8 cellular contexts compared by ENCODE assay signal in genomic region chr19:43700368-43701015, GRCh38. TPM values are rescaled to one million over a fixed set of nuclear protein-coding genes. Genes with fewer than 3 reads are reported as not detected.
DNase-seq lines count a peak whose midpoint lies in the region; ATAC-seq and TF ChIP-seq lines count a peak whose summit lies in the region.

No MANE protein-coding gene starts in this region.

- H3K4me1 Mint-ChIP-seq in IgD-negative memory B cell (peaks cover 10 to 17% (median 14%) of the 10 kb centered on the region in 3 donors), endothelial cell (ENCODE audit: unreplicated experiment) (peaks cover 8% of the 10 kb centered on the region)

- DNase-seq in AG09309 (ENCODE audit: low read depth) (peak; percentile 45), iris pigment epithelial cell (ENCODE audit: low read depth) (peak; percentile 85), substantia nigra (lab: John Stamatoyannopoulos, UW) (peak in 31 of 49 donors; percentile 4 to 62 (median 30)), endothelial cell (ENCODE audit: low spot score) (no peak), COR-L47 (lab: John Stamatoyannopoulos, UW) (no peak)

- peaks cover 22% of the 10 kb centered on the region for H3K27me3 Mint-ChIP-seq in IgD-negative memory B cell
- peaks cover 8% of the 10 kb centered on the region for H3K27me3 Mint-ChIP-seq in endothelial cell (ENCODE audit: unreplicated experiment)

- H3K27ac Mint-ChIP-seq in IgD-negative memory B cell (peak overlapping the region; percentile 25 to 91 (median 45)), endothelial cell (ENCODE audit: unreplicated experiment) (no peak overlapping the region)

- H3K4me3 ChIP-seq in AG09309 (ENCODE audit: control insufficient read depth, low read depth, low read length), result peak overlapping the region; percentile 3

- H3K9me3 Mint-ChIP-seq in IgD-negative memory B cell (peaks cover 0 to 9% (median 3%) of the 10 kb centered on the region in 3 donors), endothelial cell (ENCODE audit: unreplicated experiment) (no peaks in the 10 kb centered on the region)

- H3K27ac ChIP-seq in adipose tissue (ENCODE audit: low read depth, low read length), result peak overlapping the region; percentile 45
- H3K27ac ChIP-seq in substantia nigra (ENCODE audit: low read depth, low read length, poor library complexity, severe bottlenecking), result peak overlapping the region; percentile 43

- 28 to 68% (median 43%) methylated on average over 13 of the region's 13 CpGs for WGBS in adipose tissue, 3 donors

- H3K36me3 Mint-ChIP-seq in IgD-negative memory B cell (peaks cover 5% of the 10 kb centered on the region), endothelial cell (ENCODE audit: low read depth, unreplicated experiment) (peaks cover 3% of the 10 kb centered on the region)

- no peak for ATAC-seq in HG03280 (IDR thresholded peaks at IDR 0.05; ENCODE audit: unreplicated experiment)

- TF ChIP-seq CTCF in AG09309 (IDR thresholded peaks at IDR 0.05; ENCODE audit: control insufficient read depth, insufficient read depth, low read depth, low read length, missing control alignments) (no peak), endothelial cell (IDR thresholded peaks at IDR 0.05; ENCODE audit: unreplicated experiment) (no peak)

- H3K4me3 Mint-ChIP-seq in IgD-negative memory B cell (peak overlapping the region; percentile 65 to 89 (median 77)), endothelial cell (ENCODE audit: unreplicated experiment) (no peak overlapping the region)

RNA-seq across cellular contexts. Expression of gene IRGC, which starts 15.4 kb away (rescaled TPM):
- not detected for polyA plus RNA-seq in IgD-negative memory B cell
- polyA plus RNA-seq in adipose tissue, result not detected
- total RNA-seq in endothelial cell (ENCODE audit: unreplicated experiment), result not detected

RNA-seq across cellular contexts. Expression of gene PLAUR, which starts 30.5 kb away (rescaled TPM):
- polyA plus RNA-seq in IgD-negative memory B cell, result 1.3 TPM
- polyA plus RNA-seq in adipose tissue, result 10 to 100 TPM in 2 of 3 donors, 1 to 10 TPM in 1; 5.0 to 88.4 (median 35.5) TPM
- total RNA-seq in endothelial cell (ENCODE audit: unreplicated experiment), result 16.3 TPM

RNA-seq across cellular contexts. Expression of gene SMG9, which starts 54.3 kb away (rescaled TPM):
- polyA plus RNA-seq in IgD-negative memory B cell, result 15.6 TPM
- 10 to 100 TPM in 2 of 3 donors, 1 to 10 TPM in 1; 6.9 to 16.0 (median 10.5) TPM for polyA plus RNA-seq in adipose tissue
- total RNA-seq in endothelial cell (ENCODE audit: unreplicated experiment), result 38.8 TPM

Comparison
In these comparisons a context has a peak if more than half of its experiments do, and no peak if none do; other contexts are left out.
1. DNase-seq: peak in AG09309 (single experiment), iris pigment epithelial cell (single experiment) and substantia nigra (31 of 49); none in endothelial cell (single experiment) and COR-L47 (single experiment).